Comparison of ENCODE assay signal across 37 cellular contexts in genomic region chr17:30354731-30355130, GRCh38. TPM values are rescaled to one million over a fixed set of nuclear protein-coding genes. Genes with fewer than 3 reads are reported as not detected.
"Had no signal": no experiment of that assay in that cellular context is flagged by ENCODE, and none has a peak within 500 bp of the region (broad histone marks: within the 10 kb centered on the region; RNA-seq: fewer than 3 reads in every experiment).

No MANE protein-coding gene starts in this region.

- H3K27me3 ChIP-seq: esophagus squamous epithelium, heart right ventricle, left lung, ovary, sigmoid colon, stomach, thyroid gland, vagina had no signal

- H3K27ac Mint-ChIP-seq: effector memory CD8-positive, alpha-beta T cell; mesothelial cell of epicardium; naive B cell; nephron progenitor cell; stimulated activated memory B cell treated with anti-CD40 and anti-IgM and Interleukin-4, amounts not matched to agents 10 μg/mL and 1 μg/mL and 100 μg/mL, for 72 hours had no signal

- H3K36me3 ChIP-seq: esophagus squamous epithelium, heart right ventricle, left lung, ovary, sigmoid colon, stomach, thyroid gland, vagina had no signal

- H3K4me1 Mint-ChIP-seq: mesothelial cell of epicardium; naive B cell; nephron progenitor cell; stimulated activated memory B cell treated with anti-CD40 and anti-IgM and Interleukin-4, amounts not matched to agents 10 μg/mL and 1 μg/mL and 100 μg/mL, for 72 hours had no signal

- H3K9me3 ChIP-seq: esophagus squamous epithelium, heart right ventricle, left lung, mucosa of descending colon, ovary, psoas muscle, sigmoid colon, stomach, thyroid gland, vagina had no signal

- H3K4me3 Mint-ChIP-seq: effector memory CD8-positive, alpha-beta T cell; mesothelial cell of epicardium; nephron progenitor cell; stimulated activated memory B cell treated with anti-CD40 and anti-IgM and Interleukin-4, amounts not matched to agents 10 μg/mL and 1 μg/mL and 100 μg/mL, for 72 hours had no signal

- H3K4me1 ChIP-seq: esophagus squamous epithelium, psoas muscle, sigmoid colon, stomach, vagina had no signal

- H3K4me3 ChIP-seq: esophagus squamous epithelium, heart right ventricle, left lung, mucosa of descending colon, ovary, psoas muscle, sigmoid colon, stomach, thyroid gland, vagina had no signal

- H3K9me3 Mint-ChIP-seq: effector memory CD8-positive, alpha-beta T cell; mesothelial cell of epicardium; stimulated activated memory B cell treated with anti-CD40 and anti-IgM and Interleukin-4, amounts not matched to agents 10 μg/mL and 1 μg/mL and 100 μg/mL, for 72 hours had no signal

- ATAC-seq: effector memory CD8-positive, alpha-beta T cell; heart right ventricle; left cardiac atrium; left lung; mucosa of descending colon; psoas muscle; right cardiac atrium; stimulated activated memory B cell treated with anti-CD40 and anti-IgM and Interleukin-4, amounts not matched to agents 10 μg/mL and 1 μg/mL and 100 μg/mL, for 72 hours had no signal

- H3K27me3 Mint-ChIP-seq: effector memory CD8-positive, alpha-beta T cell had no signal

- DNase-seq: cortex of kidney; effector memory CD8-positive, alpha-beta T cell; erythroblast; esophagus squamous epithelium; foreskin melanocyte; glutamatergic neuron; heart right ventricle; hippocampal formation; left cardiac atrium; left lung; mesenchymal stem cell; mucosa of descending colon; naive B cell; nephron progenitor cell; occipital lobe; ovary; posterior cingulate gyrus; psoas muscle; right cardiac atrium; sigmoid colon; stimulated activated CD4-positive, alpha-beta T cell treated with anti-CD3 and anti-CD28 coated beads, Interleukin-2, amount 100 ng/mL, for 24 hours; stimulated activated CD4-positive, alpha-beta T cell treated with anti-CD3 and anti-CD28 coated beads, Interleukin-4, amount 100 ng/mL, for 24 hours; stomach; thyroid gland; trophoblast cell had no signal

- H3K36me3 Mint-ChIP-seq: mesothelial cell of epicardium; naive B cell; stimulated activated memory B cell treated with anti-CD40 and anti-IgM and Interleukin-4, amounts not matched to agents 10 μg/mL and 1 μg/mL and 100 μg/mL, for 72 hours had no signal

RNA-seq across cellular contexts. Expression of gene TMIGD1, which starts 20.9 kb away (rescaled TPM):
- total RNA-seq: dermis microvascular lymphatic vessel endothelial cell, esophagus squamous epithelium, heart right ventricle, kidney epithelial cell, left cardiac atrium, left lung, lower leg skin, lung microvascular endothelial cell, mesothelial cell of epicardium, occipital lobe, psoas muscle, renal cortical epithelial cell, right cardiac atrium, skeletal muscle tissue, subcutaneous adipose tissue, temporal lobe, thyroid gland, ureter, vagina had no signal
- polyA plus RNA-seq: heart right ventricle, ovary, psoas muscle, right cardiac atrium, stomach had no signal
